In genomic region chr20:32040142-32040953, GRCh38 we compare ENCODE assay signal across 9 cellular contexts. TPM values are rescaled to one million over a fixed set of nuclear protein-coding genes. Genes with fewer than 3 reads are reported as not detected.
A peak's percentile ranks its signal among the peaks of the same experiment; 100 is the strongest.
DNase-seq lines count a peak whose midpoint lies in the region; ATAC-seq and TF ChIP-seq lines count a peak whose summit lies in the region.
"Had no signal": no experiment of that assay in that cellular context is flagged by ENCODE, and none has a peak within 500 bp of the region (broad histone marks: within the 10 kb centered on the region; RNA-seq: fewer than 3 reads in every experiment).

No MANE protein-coding gene starts in this region.

- POLR2A ChIA-PET in PC-9 (lab: Charles Lee; ENCODE audit: unreplicated experiment): no interaction called here

- intact Hi-C loops in Right ventricle myocardium inferior (cut with DNase I) (no loop called here), cardiac septum (cut with DNase I) (no loop called here), head of caudate nucleus (cut with DNase I) (no loop called here), upper lobe of right lung (cut with DNase I) (no loop called here), PC-9 (cut with micrococcal nuclease; ENCODE audit: unreplicated experiment) (no loop called here)

- H3K27ac ChIP-seq in upper lobe of right lung (peak overlapping the region; percentile 24), PC-9 (no peak overlapping the region)
- H3K27ac ChIP-seq: thoracic aorta had no signal

- H3K4me2 ChIP-seq in PC-9: no peak overlapping the region

- BruUV-seq in PC-9 (replicated peaks; lab: Mats Ljungman, UMichigan): no TSS peak

- DNase-seq in Right ventricle myocardium inferior (ENCODE audit: missing footprints) (peak; percentile 89), cardiac septum (ENCODE audit: low spot score) (no peak), NCI-H526 (lab: John Stamatoyannopoulos, UW) (peak; percentile 64 to 90), head of caudate nucleus (peak in 26 of 42 donors; percentile 14 to 64 (median 36)), upper lobe of right lung (peak; percentile 84), PC-9 (no peak), NCI-H2107 treated with DMSO at 0.1 percent for 48 hours (lab: John Stamatoyannopoulos, UW; ENCODE audit: unreplicated experiment) (no peak)

- CTCF ChIA-PET in PC-9 (lab: Charles Lee): no interaction called here

- peak; percentile 81 for ATAC-seq in Right ventricle myocardium inferior
- ATAC-seq in upper lobe of right lung: peak; percentile 93
- ATAC-seq in GM19455 (IDR thresholded peaks at IDR 0.05; ENCODE audit: unreplicated experiment): no peak

- peaks cover 4% of the 10 kb centered on the region; the same call in 1 of the 2 replicates for H4K20me1 ChIP-seq in PC-9 (ENCODE audit: insufficient read depth)

- H3K79me2 ChIP-seq in PC-9 (ENCODE audit: low read depth): no peaks in the 10 kb centered on the region

- no peaks in the 10 kb centered on the region for H3K36me3 ChIP-seq in upper lobe of right lung
- no peaks in the 10 kb centered on the region for H3K36me3 ChIP-seq in PC-9 (ENCODE audit: low read depth)
- H3K36me3 ChIP-seq: thoracic aorta had no signal

- H3K4me1 ChIP-seq in upper lobe of right lung: no peaks in the 10 kb centered on the region
- no peaks in the 10 kb centered on the region for H3K4me1 ChIP-seq in PC-9 (replicated peaks; ENCODE audit: insufficient read depth)

- no peaks in the 10 kb centered on the region for H3F3A ChIP-seq in PC-9 (ENCODE audit: insufficient read depth, low read depth)

- TF ChIP-seq CTCF in upper lobe of right lung (IDR thresholded peaks at IDR 0.05) (no peak), PC-9 (conservative IDR thresholded peaks at IDR 0.05) (no peak)

- peaks cover 4% of the 10 kb centered on the region; the same call in 1 of the 2 replicates for H3K9me2 ChIP-seq in PC-9 (ENCODE audit: insufficient read depth)

- no peaks in the 10 kb centered on the region for H3K9me3 ChIP-seq in upper lobe of right lung
- H3K9me3 ChIP-seq in PC-9 (ENCODE audit: insufficient read depth, low read depth): no peaks in the 10 kb centered on the region
- H3K9me3 ChIP-seq: thoracic aorta had no signal

- H3K27me3 ChIP-seq in upper lobe of right lung (peaks cover 18% of the 10 kb centered on the region), PC-9 (ENCODE audit: insufficient read depth, low read depth) (peaks cover 60% of the 10 kb centered on the region)

- H3K4me3 ChIP-seq in upper lobe of right lung: no peak overlapping the region
- H3K4me3 ChIP-seq in PC-9: no peak overlapping the region
- H3K4me3 ChIP-seq: thoracic aorta had no signal

- H2AFZ ChIP-seq in PC-9: no peak overlapping the region

RNA-seq across cellular contexts. Expression of gene HCK, which starts 11.7 kb away (rescaled TPM):
- total RNA-seq in Right ventricle myocardium inferior (7.0 TPM), cardiac septum (5.5 TPM), upper lobe of right lung (49.0 TPM), PC-9 (2021) (not detected in 2 replicates)

RNA-seq across cellular contexts. Expression of gene CCM2L, which starts 30.1 kb away (rescaled TPM):
- total RNA-seq in Right ventricle myocardium inferior: 10.3 TPM
- total RNA-seq in cardiac septum: 7.0 TPM
- total RNA-seq in upper lobe of right lung: 23.2 TPM
- 0.31 and 0.35 TPM in 2 replicates for total RNA-seq in PC-9 (2021)

Comparison
In these comparisons a context has a peak if more than half of its experiments do, and no peak if none do; other contexts are left out.
1. DNase-seq: peak in Right ventricle myocardium inferior (single experiment), NCI-H526 (2 of 2), head of caudate nucleus (26 of 42) and upper lobe of right lung (single experiment); none in cardiac septum (single experiment), PC-9 (0 of 2) and NCI-H2107 treated with DMSO at 0.1 percent for 48 hours (single experiment).